Comparison of ENCODE assay signal across 1 cellular context in the genomic region with DNA sequence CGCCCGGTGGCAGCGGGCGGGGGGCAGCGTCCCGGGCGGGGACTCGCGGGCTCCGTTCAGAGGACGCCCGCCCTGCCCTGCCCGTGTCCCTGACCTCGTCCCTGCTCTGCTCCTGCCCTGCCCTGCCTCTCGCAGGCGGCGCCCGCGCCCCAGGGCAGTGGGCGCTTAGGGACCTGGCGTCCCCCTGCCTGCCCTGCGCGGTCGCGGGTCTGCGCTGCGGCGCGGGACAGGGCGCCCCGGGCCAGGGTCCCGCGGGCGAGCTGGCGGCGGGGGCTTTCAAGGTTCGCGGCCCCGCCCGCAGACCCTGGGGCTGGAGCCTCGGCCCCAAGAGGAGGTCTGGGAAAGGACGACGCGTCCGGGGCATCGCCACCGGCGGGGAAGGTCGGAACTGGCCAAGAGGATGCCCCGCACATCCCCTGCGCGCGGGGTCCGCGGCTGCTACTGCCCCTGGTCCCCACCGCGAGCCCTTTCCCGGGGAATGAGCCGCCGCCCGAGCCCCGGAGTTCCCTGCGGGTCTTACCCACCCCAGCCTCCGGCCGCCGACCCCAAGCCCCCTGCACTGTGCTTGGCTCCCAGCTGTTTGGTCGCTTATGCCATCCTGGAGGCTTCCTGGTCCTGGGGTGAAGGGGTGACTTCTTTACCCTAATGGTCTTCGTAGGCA.
TF ChIP-seq lines count a peak whose summit lies in the region.

No MANE protein-coding gene starts in this region.

TF ChIP-seq in HepG2, 621 proteins besides CTCF, POLR2A, EP300 and RAD21 (continued from another document):
- TF ChIP-seq, protein P1, sequence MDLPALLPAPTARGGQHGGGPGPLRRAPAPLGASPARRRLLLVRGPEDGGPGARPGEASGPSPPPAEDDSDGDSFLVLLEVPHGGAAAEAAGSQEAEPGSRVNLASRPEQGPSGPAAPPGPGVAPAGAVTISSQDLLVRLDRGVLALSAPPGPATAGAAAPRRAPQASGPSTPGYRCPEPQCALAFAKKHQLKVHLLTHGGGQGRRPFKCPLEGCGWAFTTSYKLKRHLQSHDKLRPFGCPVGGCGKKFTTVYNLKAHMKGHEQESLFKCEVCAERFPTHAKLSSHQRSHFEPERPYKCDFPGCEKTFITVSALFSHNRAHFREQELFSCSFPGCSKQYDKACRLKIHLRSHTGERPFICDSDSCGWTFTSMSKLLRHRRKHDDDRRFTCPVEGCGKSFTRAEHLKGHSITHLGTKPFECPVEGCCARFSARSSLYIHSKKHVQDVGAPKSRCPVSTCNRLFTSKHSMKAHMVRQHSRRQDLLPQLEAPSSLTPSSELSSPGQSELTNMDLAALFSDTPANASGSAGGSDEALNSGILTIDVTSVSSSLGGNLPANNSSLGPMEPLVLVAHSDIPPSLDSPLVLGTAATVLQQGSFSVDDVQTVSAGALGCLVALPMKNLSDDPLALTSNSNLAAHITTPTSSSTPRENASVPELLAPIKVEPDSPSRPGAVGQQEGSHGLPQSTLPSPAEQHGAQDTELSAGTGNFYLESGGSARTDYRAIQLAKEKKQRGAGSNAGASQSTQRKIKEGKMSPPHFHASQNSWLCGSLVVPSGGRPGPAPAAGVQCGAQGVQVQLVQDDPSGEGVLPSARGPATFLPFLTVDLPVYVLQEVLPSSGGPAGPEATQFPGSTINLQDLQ (CRISPR knock-in tag; IDR thresholded peaks at IDR 0.05) = no peak
- TF ChIP-seq, protein P2, sequence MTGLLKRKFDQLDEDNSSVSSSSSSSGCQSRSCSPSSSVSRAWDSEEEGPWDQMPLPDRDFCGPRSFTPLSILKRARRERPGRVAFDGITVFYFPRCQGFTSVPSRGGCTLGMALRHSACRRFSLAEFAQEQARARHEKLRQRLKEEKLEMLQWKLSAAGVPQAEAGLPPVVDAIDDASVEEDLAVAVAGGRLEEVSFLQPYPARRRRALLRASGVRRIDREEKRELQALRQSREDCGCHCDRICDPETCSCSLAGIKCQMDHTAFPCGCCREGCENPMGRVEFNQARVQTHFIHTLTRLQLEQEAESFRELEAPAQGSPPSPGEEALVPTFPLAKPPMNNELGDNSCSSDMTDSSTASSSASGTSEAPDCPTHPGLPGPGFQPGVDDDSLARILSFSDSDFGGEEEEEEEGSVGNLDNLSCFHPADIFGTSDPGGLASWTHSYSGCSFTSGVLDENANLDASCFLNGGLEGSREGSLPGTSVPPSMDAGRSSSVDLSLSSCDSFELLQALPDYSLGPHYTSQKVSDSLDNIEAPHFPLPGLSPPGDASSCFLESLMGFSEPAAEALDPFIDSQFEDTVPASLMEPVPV (CRISPR knock-in tag; IDR thresholded peaks at IDR 0.05) = no peak
- TF ChIP-seq SOX5 (CRISPR knock-in tag; IDR thresholded peaks at IDR 0.05; ENCODE audit: borderline replicate concordance) (no peak), MIER3 (CRISPR knock-in tag; IDR thresholded peaks at IDR 0.05; ENCODE audit: borderline replicate concordance) (no peak), ELF1 (CRISPR knock-in tag; IDR thresholded peaks at IDR 0.05) (no peak), ZNF660 (CRISPR knock-in tag; IDR thresholded peaks at IDR 0.05; ENCODE audit: borderline replicate concordance, low read depth) (no peak), ZNF614 (CRISPR knock-in tag; IDR thresholded peaks at IDR 0.05; ENCODE audit: borderline replicate concordance) (no peak), ZKSCAN1 (IDR thresholded peaks at IDR 0.05; ENCODE audit: low read length) (no peak), ZSCAN25 (CRISPR knock-in tag; IDR thresholded peaks at IDR 0.05) (peak; percentile 2; the same call in 1 of the 2 replicates)
- TF ChIP-seq, protein P3, sequence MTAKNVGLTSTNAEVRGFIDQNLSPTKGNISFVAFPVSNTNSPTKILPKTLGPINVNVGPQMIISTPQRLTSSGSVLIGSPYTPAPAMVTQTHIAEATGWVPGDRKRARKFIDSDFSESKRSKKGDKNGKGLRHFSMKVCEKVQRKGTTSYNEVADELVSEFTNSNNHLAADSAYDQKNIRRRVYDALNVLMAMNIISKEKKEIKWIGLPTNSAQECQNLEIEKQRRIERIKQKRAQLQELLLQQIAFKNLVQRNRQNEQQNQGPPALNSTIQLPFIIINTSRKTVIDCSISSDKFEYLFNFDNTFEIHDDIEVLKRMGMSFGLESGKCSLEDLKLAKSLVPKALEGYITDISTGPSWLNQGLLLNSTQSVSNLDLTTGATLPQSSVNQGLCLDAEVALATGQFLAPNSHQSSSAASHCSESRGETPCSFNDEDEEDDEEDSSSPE (CRISPR knock-in tag; IDR thresholded peaks at IDR 0.05) = no peak
- TF ChIP-seq, protein P4, sequence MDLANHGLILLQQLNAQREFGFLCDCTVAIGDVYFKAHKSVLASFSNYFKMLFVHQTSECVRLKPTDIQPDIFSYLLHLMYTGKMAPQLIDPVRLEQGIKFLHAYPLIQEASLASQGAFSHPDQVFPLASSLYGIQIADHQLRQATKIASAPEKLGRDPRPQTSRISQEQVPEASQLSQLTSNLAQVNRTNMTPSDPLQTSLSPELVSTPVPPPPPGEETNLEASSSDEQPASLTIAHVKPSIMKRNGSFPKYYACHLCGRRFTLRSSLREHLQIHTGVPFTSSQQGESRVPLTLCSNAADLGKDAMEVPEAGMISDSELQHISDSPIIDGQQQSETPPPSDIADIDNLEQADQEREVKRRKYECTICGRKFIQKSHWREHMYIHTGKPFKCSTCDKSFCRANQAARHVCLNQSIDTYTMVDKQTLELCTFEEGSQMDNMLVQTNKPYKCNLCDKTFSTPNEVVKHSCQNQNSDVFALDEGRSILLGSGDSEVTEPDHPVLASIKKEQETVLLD (CRISPR knock-in tag; IDR thresholded peaks at IDR 0.05; ENCODE audit: low read depth) = 0 out of 2 replicates have a peak, but pooled peaks have one; percentile 34
